In genomic region chr11:77126861-77127673, GRCh38 we compare ENCODE assay signal across 1 cellular context.
TF ChIP-seq lines count a peak whose summit lies in the region.

No MANE protein-coding gene starts in this region.

TF ChIP-seq in HepG2, 621 proteins besides CTCF, POLR2A, EP300 and RAD21 (continued from another document and continues in another):
- TF ChIP-seq ZMAT5 (CRISPR knock-in tag; IDR thresholded peaks at IDR 0.05; ENCODE audit: borderline replicate concordance, low read depth): no peak
- no peak; the same call in 1 of the 2 replicates for TF ChIP-seq KMT2A (CRISPR knock-in tag; IDR thresholded peaks at IDR 0.05)
- TF ChIP-seq TFDP1 (CRISPR knock-in tag; IDR thresholded peaks at IDR 0.05; ENCODE audit: borderline replicate concordance): no peak
- no peak for TF ChIP-seq ZBTB49 (CRISPR knock-in tag; IDR thresholded peaks at IDR 0.05; ENCODE audit: borderline replicate concordance)
- TF ChIP-seq JARID2 (CRISPR knock-in tag; IDR thresholded peaks at IDR 0.05; ENCODE audit: insufficient replicate concordance): no peak
- no peak for TF ChIP-seq TSC22D2 (CRISPR knock-in tag; IDR thresholded peaks at IDR 0.05; ENCODE audit: borderline replicate concordance)
- peak; percentile 53; the same call in 1 of the 2 replicates for TF ChIP-seq ZNF572 (CRISPR knock-in tag; IDR thresholded peaks at IDR 0.05)
- TF ChIP-seq SP1 (IDR thresholded peaks at IDR 0.05): no peak
- TF ChIP-seq SP1 (CRISPR knock-in tag; IDR thresholded peaks at IDR 0.05): no peak
- 0 out of 2 replicates have a peak, but pooled peaks have one; percentile 24 for TF ChIP-seq CBX5 (CRISPR knock-in tag; IDR thresholded peaks at IDR 0.05; ENCODE audit: borderline replicate concordance)
- TF ChIP-seq ZNF580 (CRISPR knock-in tag; IDR thresholded peaks at IDR 0.05; ENCODE audit: borderline replicate concordance, low read depth): no peak; the same call in 1 of the 2 replicates
- peak; percentile 25; the same call in 1 of the 2 replicates for TF ChIP-seq ZNF350 (CRISPR knock-in tag; IDR thresholded peaks at IDR 0.05; ENCODE audit: borderline replicate concordance, low read depth)
- TF ChIP-seq ZNF761 (CRISPR knock-in tag; conservative IDR thresholded peaks at IDR 0.05): no peak
- peak; percentile 97 for TF ChIP-seq STAG1 (CRISPR knock-in tag; IDR thresholded peaks at IDR 0.05)
- TF ChIP-seq LRRFIP1 (CRISPR knock-in tag; conservative IDR thresholded peaks at IDR 0.05): no peak
- no peak for TF ChIP-seq AFF4 (CRISPR knock-in tag; IDR thresholded peaks at IDR 0.05)
- no peak for TF ChIP-seq CBX1 (IDR thresholded peaks at IDR 0.05; ENCODE audit: low read depth)
- peak; percentile 81 for TF ChIP-seq TFAP4 (IDR thresholded peaks at IDR 0.05; ENCODE audit: borderline replicate concordance, low read depth)
- no peak for TF ChIP-seq ZFP41 (CRISPR knock-in tag; IDR thresholded peaks at IDR 0.05; ENCODE audit: borderline replicate concordance)
- TF ChIP-seq ZNF326 (CRISPR knock-in tag; IDR thresholded peaks at IDR 0.05; ENCODE audit: borderline replicate concordance): no peak
- TF ChIP-seq KMT2B (CRISPR knock-in tag; IDR thresholded peaks at IDR 0.05): no peak
- peak; percentile 42; the same call in 1 of the 2 replicates for TF ChIP-seq ZNF782 (CRISPR knock-in tag; IDR thresholded peaks at IDR 0.05; ENCODE audit: borderline replicate concordance)
- TF ChIP-seq HOMEZ (CRISPR knock-in tag; IDR thresholded peaks at IDR 0.05; ENCODE audit: low read depth): 0 out of 2 replicates have a peak, but pooled peaks have one; percentile 24
- no peak for TF ChIP-seq KLF11 (CRISPR knock-in tag; IDR thresholded peaks at IDR 0.05)
- no peak for TF ChIP-seq JUNB (CRISPR knock-in tag; IDR thresholded peaks at IDR 0.05; ENCODE audit: borderline replicate concordance)
- TF ChIP-seq THRA (CRISPR knock-in tag; IDR thresholded peaks at IDR 0.05; ENCODE audit: borderline replicate concordance): peak; percentile 53; the same call in 1 of the 2 replicates
- TF ChIP-seq HMGXB3 (CRISPR knock-in tag; IDR thresholded peaks at IDR 0.05; ENCODE audit: borderline replicate concordance): no peak
- TF ChIP-seq RFXAP (CRISPR knock-in tag; IDR thresholded peaks at IDR 0.05; ENCODE audit: borderline replicate concordance): no peak
- TF ChIP-seq ZNF777 (CRISPR knock-in tag; IDR thresholded peaks at IDR 0.05): peak; percentile 72
- TF ChIP-seq PCBP1 (IDR thresholded peaks at IDR 0.05; ENCODE audit: borderline replicate concordance, low read depth, low read length): peak; percentile 39; the same call in 1 of the 2 replicates
- peak; percentile 57; the same call in 1 of the 2 replicates for TF ChIP-seq ZNF740 (CRISPR knock-in tag; IDR thresholded peaks at IDR 0.05)
- TF ChIP-seq LBX2 (CRISPR knock-in tag; IDR thresholded peaks at IDR 0.05; ENCODE audit: borderline replicate concordance): no peak; the same call in 1 of the 2 replicates
- peak; percentile 58 for TF ChIP-seq MYC (CRISPR knock-in tag; IDR thresholded peaks at IDR 0.05; ENCODE audit: borderline replicate concordance)
- TF ChIP-seq RXRB (CRISPR knock-in tag; IDR thresholded peaks at IDR 0.05; ENCODE audit: borderline replicate concordance): no peak
- no peak for TF ChIP-seq MTF1 (CRISPR knock-in tag; IDR thresholded peaks at IDR 0.05)
- TF ChIP-seq ZSCAN22 (CRISPR knock-in tag; IDR thresholded peaks at IDR 0.05): no peak
- TF ChIP-seq SRSF9 (IDR thresholded peaks at IDR 0.05; ENCODE audit: borderline replicate concordance, insufficient read depth, low read depth, low read length, poor library complexity, severe bottlenecking): no peak
